Comparison of ENCODE assay signal across 1 cellular context in genomic region chr11:57475671-57476222, GRCh38.
TF ChIP-seq lines count a peak whose summit lies in the region.

No MANE protein-coding gene starts in this region.

TF ChIP-seq in H1, 55 proteins besides CTCF, POLR2A, EP300 and RAD21:
- no peak for TF ChIP-seq JUN (IDR thresholded peaks at IDR 0.05; ENCODE audit: low read depth, low read length)
- TF ChIP-seq SP4 (IDR thresholded peaks at IDR 0.05; ENCODE audit: low read length) = no peak
- no peak for TF ChIP-seq CTBP2 (IDR thresholded peaks at IDR 0.05; ENCODE audit: borderline replicate concordance, insufficient read depth, insufficient read length, low read length)
- TF ChIP-seq SUZ12 (IDR thresholded peaks at IDR 0.05; ENCODE audit: low read length) = no peak
- TF ChIP-seq CBX8 (IDR thresholded peaks at IDR 0.05; ENCODE audit: borderline replicate concordance, low read depth, low read length) = no peak
- TF ChIP-seq CHD2 (IDR thresholded peaks at IDR 0.05; ENCODE audit: low read length) = no peak
- no peak for TF ChIP-seq CBX5 (IDR thresholded peaks at IDR 0.05; ENCODE audit: low read depth, low read length)
